ENCODE assay signal across 22 cellular contexts in the genomic region with DNA sequence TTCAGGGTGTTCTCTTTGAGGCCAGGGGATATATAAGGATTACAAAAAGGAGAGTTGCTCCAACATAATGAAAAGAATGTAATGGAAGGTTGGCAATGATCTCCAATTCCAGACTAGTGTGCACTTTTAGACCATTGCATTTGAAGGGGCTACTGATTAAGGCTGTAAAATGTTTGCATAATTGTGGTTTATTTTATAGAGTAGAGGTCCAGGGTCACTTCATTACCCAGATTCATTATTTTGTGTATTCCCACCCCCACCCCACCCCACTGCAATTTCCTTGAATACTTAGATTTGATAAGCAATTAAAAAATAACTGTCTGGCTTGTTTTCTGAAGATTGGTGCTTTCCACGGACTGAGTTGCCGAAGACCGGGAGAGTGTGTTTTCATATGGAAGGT.
"Had no signal": no experiment of that assay in that cellular context is flagged by ENCODE, and none has a peak within 500 bp of the region (broad histone marks: within the 10 kb centered on the region; RNA-seq: fewer than 3 reads in every experiment).

No MANE protein-coding gene starts in this region.

- H3K4me3 ChIP-seq: dorsolateral prefrontal cortex, heart left ventricle, lung, skin epidermis, testis, transverse colon had no signal

- H3K27ac Mint-ChIP-seq: effector memory CD8-positive, alpha-beta T cell; naive thymus-derived CD4-positive, alpha-beta T cell; stimulated activated naive B cell treated with anti-CD40 and anti-IgM and Interleukin-4, amounts not matched to agents 10 μg/mL and 1 μg/mL and 100 μg/mL, for 72 hours; stimulated activated naive CD8-positive, alpha-beta T cell treated with anti-CD3 and anti-CD28 coated beads, Interleukin-15, amount 100 ng/mL, for 72 hours had no signal

- ATAC-seq: effector memory CD8-positive, alpha-beta T cell; heart left ventricle; left colon; left ventricle myocardium superior; naive thymus-derived CD4-positive, alpha-beta T cell; sciatic nerve; stimulated activated naive B cell treated with anti-CD40 and anti-IgM and Interleukin-4, amounts not matched to agents 10 μg/mL and 1 μg/mL and 100 μg/mL, for 72 hours; stimulated activated naive CD8-positive, alpha-beta T cell treated with anti-CD3 and anti-CD28 coated beads, Interleukin-15, amount 100 ng/mL, for 72 hours had no signal

- H3K27ac ChIP-seq: heart left ventricle, skin epidermis, testis, transverse colon had no signal

- H3K36me3 ChIP-seq: heart left ventricle, transverse colon had no signal

- H3K9me3 Mint-ChIP-seq: effector memory CD8-positive, alpha-beta T cell; neural crest cell; stimulated activated naive B cell treated with anti-CD40 and anti-IgM and Interleukin-4, amounts not matched to agents 10 μg/mL and 1 μg/mL and 100 μg/mL, for 72 hours; stimulated activated naive CD8-positive, alpha-beta T cell treated with anti-CD3 and anti-CD28 coated beads, Interleukin-15, amount 100 ng/mL, for 72 hours had no signal

- H3K4me3 Mint-ChIP-seq: effector memory CD8-positive, alpha-beta T cell; naive thymus-derived CD4-positive, alpha-beta T cell; neural crest cell; stimulated activated naive B cell treated with anti-CD40 and anti-IgM and Interleukin-4, amounts not matched to agents 10 μg/mL and 1 μg/mL and 100 μg/mL, for 72 hours; stimulated activated naive CD8-positive, alpha-beta T cell treated with anti-CD3 and anti-CD28 coated beads, Interleukin-15, amount 100 ng/mL, for 72 hours had no signal

- H3K9me3 ChIP-seq: heart left ventricle, testis, transverse colon had no signal

- H3K27me3 ChIP-seq: testis had no signal

- DNase-seq: central memory CD4-positive, alpha-beta T cell; cortex of kidney; dorsolateral prefrontal cortex; effector memory CD8-positive, alpha-beta T cell; foreskin melanocyte; heart left ventricle; hippocampal formation; left colon; left ventricle myocardium superior; mesendoderm; naive thymus-derived CD4-positive, alpha-beta T cell; nucleus accumbens; stimulated activated CD4-positive, alpha-beta T cell treated with anti-CD3 and anti-CD28 coated beads, Interleukin-2, amount 100 ng/mL, for 24 hours; stimulated activated CD4-positive, alpha-beta T cell treated with anti-CD3 and anti-CD28 coated beads, Interleukin-4, amount 100 ng/mL, for 4 hours; stimulated activated naive B cell treated with anti-CD40 and anti-IgM and Interleukin-4, amounts not matched to agents 10 μg/mL and 1 μg/mL and 100 μg/mL, for 72 hours; stimulated activated naive CD8-positive, alpha-beta T cell treated with anti-CD3 and anti-CD28 coated beads, Interleukin-15, amount 100 ng/mL, for 72 hours; testis; transverse colon had no signal

- H3K36me3 Mint-ChIP-seq: naive thymus-derived CD4-positive, alpha-beta T cell; stimulated activated naive B cell treated with anti-CD40 and anti-IgM and Interleukin-4, amounts not matched to agents 10 μg/mL and 1 μg/mL and 100 μg/mL, for 72 hours had no signal

- H3K4me1 ChIP-seq: testis, transverse colon had no signal
